9 cellular contexts compared by ENCODE assay signal in the genomic region with DNA sequence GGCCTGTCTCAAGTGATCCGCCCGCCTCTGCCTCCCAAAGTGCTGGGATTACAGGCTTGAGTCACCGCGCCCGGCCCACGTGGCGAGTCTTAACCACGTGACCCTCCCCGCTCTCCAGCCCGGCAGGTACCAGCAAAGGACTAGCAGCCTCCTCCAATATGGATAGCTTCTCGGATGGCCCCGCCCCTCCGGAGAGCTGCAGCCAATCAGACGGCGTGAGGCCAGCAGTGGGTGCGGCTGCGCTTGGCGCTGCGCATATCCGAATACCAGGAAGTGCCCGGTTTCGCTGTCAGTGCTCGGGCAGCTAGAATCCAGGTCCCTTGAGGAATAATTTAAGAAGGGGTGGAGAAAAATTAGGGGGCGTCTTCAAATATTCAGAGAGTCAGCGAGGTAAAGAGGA. TPM values are rescaled to one million over a fixed set of nuclear protein-coding genes. Genes with fewer than 3 reads are reported as not detected.
DNase-seq lines count a peak whose midpoint lies in the region; ATAC-seq, FAIRE-seq and TF ChIP-seq lines count a peak whose summit lies in the region.
"Had no signal": no experiment of that assay in that cellular context is flagged by ENCODE, and none has a peak within 500 bp of the region (broad histone marks: within the 10 kb centered on the region; RNA-seq: fewer than 3 reads in every experiment).

No MANE protein-coding gene starts in this region.

- H3K36me3 ChIP-seq in kidney (ENCODE audit: control insufficient read depth in 1 of 2, insufficient read depth in 2 of 2, low read length in 2 of 2): no peaks in the 10 kb centered on the region

- peak; percentile 94 for ATAC-seq in GM19467 (IDR thresholded peaks at IDR 0.05; ENCODE audit: unreplicated experiment)
- peak; percentile 100 for ATAC-seq in central memory CD8-positive, alpha-beta T cell (replicated peaks; ENCODE audit: extremely low read depth, poor library complexity, severe bottlenecking)

- no peaks in the 10 kb centered on the region for H3K9me3 ChIP-seq in kidney (ENCODE audit: control insufficient read depth in 1 of 2, low read length in 2 of 2)

- H3K4me1 ChIP-seq in kidney (ENCODE audit: control insufficient read depth in 1 of 2, insufficient read depth in 1 of 2, low read depth in 1 of 2, low read length in 2 of 2): peaks cover 0 to 3% of the 10 kb centered on the region in 2 donors

- TF ChIP-seq CTCF in CD14-positive monocyte (IDR thresholded peaks at IDR 0.05) (no peak), kidney (IDR thresholded peaks at IDR 0.05; ENCODE audit: borderline replicate concordance, extremely low read depth, insufficient read depth) (no peak)

- DNase-seq in CD14-positive monocyte (ENCODE audit: low spot score): peak; percentile 96
- peak; percentile 88 to 89 for DNase-seq in Kasumi-1 (lab: John Stamatoyannopoulos, UW)
- DNase-seq in activated CD4-positive, CD25-positive, alpha-beta regulatory T cell treated with anti-CD3 and anti-CD28 coated beads, Interleukin-2, amount 50 U/mL, for 16 hours (ENCODE audit: low read depth, low spot score): peak; percentile 81
- peak; percentile 81 to 85 for DNase-seq in central memory CD8-positive, alpha-beta T cell (ENCODE audit: low spot score in 2 of 2)
- peak; percentile 99 for DNase-seq in kidney
- peak; percentile 97 for DNase-seq in stimulated activated CD4-positive, alpha-beta T cell treated with anti-CD3 and anti-CD28 coated beads, Interleukin-15, amount 100 ng/mL, for 24 hours
- no peak for DNase-seq in NCI-H748 treated with DMSO at 0.1 percent for 48 hours (lab: John Stamatoyannopoulos, UW)

- peak; percentile 94 for FAIRE-seq in kidney (lab: Jason Lieb, UNC)

- peak overlapping the region; percentile 86 to 93 (median 92) for H3K27ac Mint-ChIP-seq in CD14-positive monocyte
- peak overlapping the region; percentile 97 for H3K27ac Mint-ChIP-seq in central memory CD8-positive, alpha-beta T cell (ENCODE audit: low read depth)

- peak overlapping the region; percentile 74 to 84 for H3K4me3 ChIP-seq in kidney (ENCODE audit: low read length in 2 of 2)

- H3K27ac ChIP-seq in kidney (ENCODE audit: low read depth in 2 of 2, low read length in 2 of 2): peak overlapping the region in 1 of 2 donors; percentile 28
- H3K27ac ChIP-seq: KMS-11 had no signal

- H3K36me3 Mint-ChIP-seq in CD14-positive monocyte: peaks cover 0 to 4% of the 10 kb centered on the region in 2 donors
- H3K36me3 Mint-ChIP-seq in central memory CD8-positive, alpha-beta T cell (ENCODE audit: insufficient read depth): peaks cover 6% of the 10 kb centered on the region

- intact Hi-C loops in CD14-positive monocyte (cut with micrococcal nuclease) (loop anchor here (2.0 to 5.0 kb wide), 2 partner anchors 14 to 76 kb away; a partner anchor contains a TSS), kidney (cut with DNase I) (no loop called here)

- no peaks in the 10 kb centered on the region for H3K27me3 Mint-ChIP-seq in CD14-positive monocyte (ENCODE audit: low read depth in 3 of 3)
- H3K27me3 Mint-ChIP-seq in central memory CD8-positive, alpha-beta T cell: no peaks in the 10 kb centered on the region

- H3K9me3 Mint-ChIP-seq in CD14-positive monocyte: peaks cover 3 to 10% (median 6%) of the 10 kb centered on the region in 7 donors
- H3K9me3 Mint-ChIP-seq in central memory CD8-positive, alpha-beta T cell: no peaks in the 10 kb centered on the region

- peaks cover 39% of the 10 kb centered on the region for H3K4me1 Mint-ChIP-seq in CD14-positive monocyte
- H3K4me1 Mint-ChIP-seq in central memory CD8-positive, alpha-beta T cell: peaks cover 11% of the 10 kb centered on the region

- H3K4me3 Mint-ChIP-seq in CD14-positive monocyte: peak overlapping the region; percentile 79 to 94
- H3K4me3 Mint-ChIP-seq in central memory CD8-positive, alpha-beta T cell: peak overlapping the region; percentile 86

- H3K9ac ChIP-seq in kidney (ENCODE audit: low read length in 2 of 2): peak overlapping the region; percentile 63 to 92
- H3K9ac ChIP-seq: KMS-11 had no signal

RNA-seq across cellular contexts. Expression of a gene that starts 14.7 kb away (rescaled TPM):
- polyA plus RNA-seq in CD14-positive monocyte: 10 to 100 TPM; 38.1 to 45.3 TPM
- total RNA-seq in kidney: 64.9 TPM
- 27.3 TPM for polyA plus RNA-seq in kidney (ENCODE audit: insufficient read depth, low read depth, low replicate concordance)
